1 cellular context compared by ENCODE assay signal in the genomic region with DNA sequence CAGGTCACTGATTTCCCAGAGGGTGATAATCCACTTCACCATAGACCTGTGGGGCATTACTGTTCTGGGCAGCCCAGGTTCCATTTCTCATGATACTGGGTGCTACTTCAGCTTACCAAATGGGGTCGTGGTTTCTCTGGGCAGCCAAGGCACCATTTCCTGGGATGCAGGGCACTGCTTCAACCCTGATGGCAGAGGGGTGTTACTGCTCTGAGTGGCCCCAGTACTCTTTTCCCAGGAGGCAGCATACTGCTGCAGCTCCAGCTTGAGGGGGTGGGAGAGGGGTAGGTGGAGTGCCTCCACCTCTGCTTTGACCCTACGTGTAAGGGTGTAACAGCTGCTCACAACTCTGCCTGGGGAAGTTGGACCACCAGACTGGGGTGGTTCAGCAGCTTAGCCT.
TF ChIP-seq lines count a peak whose summit lies in the region.

No MANE protein-coding gene starts in this region.

TF ChIP-seq in GM23338, 12 proteins besides CTCF, POLR2A, EP300 and RAD21 (continued from another document):
- no peak for TF ChIP-seq POLR2AphosphoS5 (IDR thresholded peaks at IDR 0.05; ENCODE audit: low read depth)
- TF ChIP-seq, protein P1, sequence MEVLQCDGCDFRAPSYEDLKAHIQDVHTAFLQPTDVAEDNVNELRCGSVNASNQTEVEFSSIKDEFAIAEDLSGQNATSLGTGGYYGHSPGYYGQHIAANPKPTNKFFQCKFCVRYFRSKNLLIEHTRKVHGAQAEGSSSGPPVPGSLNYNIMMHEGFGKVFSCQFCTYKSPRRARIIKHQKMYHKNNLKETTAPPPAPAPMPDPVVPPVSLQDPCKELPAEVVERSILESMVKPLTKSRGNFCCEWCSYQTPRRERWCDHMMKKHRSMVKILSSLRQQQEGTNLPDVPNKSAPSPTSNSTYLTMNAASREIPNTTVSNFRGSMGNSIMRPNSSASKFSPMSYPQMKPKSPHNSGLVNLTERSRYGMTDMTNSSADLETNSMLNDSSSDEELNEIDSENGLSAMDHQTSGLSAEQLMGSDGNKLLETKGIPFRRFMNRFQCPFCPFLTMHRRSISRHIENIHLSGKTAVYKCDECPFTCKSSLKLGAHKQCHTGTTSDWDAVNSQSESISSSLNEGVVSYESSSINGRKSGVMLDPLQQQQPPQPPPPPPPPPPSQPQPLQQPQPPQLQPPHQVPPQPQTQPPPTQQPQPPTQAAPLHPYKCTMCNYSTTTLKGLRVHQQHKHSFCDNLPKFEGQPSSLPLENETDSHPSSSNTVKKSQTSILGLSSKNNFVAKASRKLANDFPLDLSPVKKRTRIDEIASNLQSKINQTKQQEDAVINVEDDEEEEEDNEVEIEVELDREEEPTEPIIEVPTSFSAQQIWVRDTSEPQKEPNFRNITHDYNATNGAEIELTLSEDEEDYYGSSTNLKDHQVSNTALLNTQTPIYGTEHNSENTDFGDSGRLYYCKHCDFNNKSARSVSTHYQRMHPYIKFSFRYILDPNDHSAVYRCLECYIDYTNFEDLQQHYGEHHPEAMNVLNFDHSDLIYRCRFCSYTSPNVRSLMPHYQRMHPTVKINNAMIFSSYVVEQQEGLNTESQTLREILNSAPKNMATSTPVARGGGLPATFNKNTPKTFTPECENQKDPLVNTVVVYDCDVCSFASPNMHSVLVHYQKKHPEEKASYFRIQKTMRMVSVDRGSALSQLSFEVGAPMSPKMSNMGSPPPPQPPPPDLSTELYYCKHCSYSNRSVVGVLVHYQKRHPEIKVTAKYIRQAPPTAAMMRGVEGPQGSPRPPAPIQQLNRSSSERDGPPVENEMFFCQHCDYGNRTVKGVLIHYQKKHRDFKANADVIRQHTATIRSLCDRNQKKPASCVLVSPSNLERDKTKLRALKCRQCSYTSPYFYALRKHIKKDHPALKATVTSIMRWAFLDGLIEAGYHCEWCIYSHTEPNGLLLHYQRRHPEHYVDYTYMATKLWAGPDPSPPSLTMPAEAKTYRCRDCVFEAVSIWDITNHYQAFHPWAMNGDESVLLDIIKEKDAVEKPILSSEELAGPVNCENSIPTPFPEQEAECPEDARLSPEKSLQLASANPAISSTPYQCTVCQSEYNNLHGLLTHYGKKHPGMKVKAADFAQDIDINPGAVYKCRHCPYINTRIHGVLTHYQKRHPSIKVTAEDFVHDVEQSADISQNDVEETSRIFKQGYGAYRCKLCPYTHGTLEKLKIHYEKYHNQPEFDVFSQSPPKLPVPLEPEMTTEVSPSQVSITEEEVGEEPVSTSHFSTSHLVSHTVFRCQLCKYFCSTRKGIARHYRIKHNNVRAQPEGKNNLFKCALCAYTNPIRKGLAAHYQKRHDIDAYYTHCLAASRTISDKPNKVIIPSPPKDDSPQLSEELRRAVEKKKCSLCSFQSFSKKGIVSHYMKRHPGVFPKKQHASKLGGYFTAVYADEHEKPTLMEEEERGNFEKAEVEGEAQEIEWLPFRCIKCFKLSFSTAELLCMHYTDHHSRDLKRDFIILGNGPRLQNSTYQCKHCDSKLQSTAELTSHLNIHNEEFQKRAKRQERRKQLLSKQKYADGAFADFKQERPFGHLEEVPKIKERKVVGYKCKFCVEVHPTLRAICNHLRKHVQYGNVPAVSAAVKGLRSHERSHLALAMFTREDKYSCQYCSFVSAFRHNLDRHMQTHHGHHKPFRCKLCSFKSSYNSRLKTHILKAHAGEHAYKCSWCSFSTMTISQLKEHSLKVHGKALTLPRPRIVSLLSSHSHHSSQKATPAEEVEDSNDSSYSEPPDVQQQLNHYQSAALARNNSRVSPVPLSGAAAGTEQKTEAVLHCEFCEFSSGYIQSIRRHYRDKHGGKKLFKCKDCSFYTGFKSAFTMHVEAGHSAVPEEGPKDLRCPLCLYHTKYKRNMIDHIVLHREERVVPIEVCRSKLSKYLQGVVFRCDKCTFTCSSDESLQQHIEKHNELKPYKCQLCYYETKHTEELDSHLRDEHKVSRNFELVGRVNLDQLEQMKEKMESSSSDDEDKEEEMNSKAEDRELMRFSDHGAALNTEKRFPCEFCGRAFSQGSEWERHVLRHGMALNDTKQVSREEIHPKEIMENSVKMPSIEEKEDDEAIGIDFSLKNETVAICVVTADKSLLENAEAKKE (CRISPR knock-in tag; IDR thresholded peaks at IDR 0.05), result no peak
- no peak for TF ChIP-seq ZNF114 (CRISPR knock-in tag; IDR thresholded peaks at IDR 0.05)
- no peak for TF ChIP-seq JUNB (IDR thresholded peaks at IDR 0.05; ENCODE audit: unreplicated experiment)
- TF ChIP-seq CREB1 (CRISPR knock-in tag; IDR thresholded peaks at IDR 0.05; ENCODE audit: low read depth), result no peak
- TF ChIP-seq, protein P2, sequence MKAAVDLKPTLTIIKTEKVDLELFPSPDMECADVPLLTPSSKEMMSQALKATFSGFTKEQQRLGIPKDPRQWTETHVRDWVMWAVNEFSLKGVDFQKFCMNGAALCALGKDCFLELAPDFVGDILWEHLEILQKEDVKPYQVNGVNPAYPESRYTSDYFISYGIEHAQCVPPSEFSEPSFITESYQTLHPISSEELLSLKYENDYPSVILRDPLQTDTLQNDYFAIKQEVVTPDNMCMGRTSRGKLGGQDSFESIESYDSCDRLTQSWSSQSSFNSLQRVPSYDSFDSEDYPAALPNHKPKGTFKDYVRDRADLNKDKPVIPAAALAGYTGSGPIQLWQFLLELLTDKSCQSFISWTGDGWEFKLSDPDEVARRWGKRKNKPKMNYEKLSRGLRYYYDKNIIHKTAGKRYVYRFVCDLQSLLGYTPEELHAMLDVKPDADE (IDR thresholded peaks at IDR 0.05), result no peak
- no peak for TF ChIP-seq ZNF331 (CRISPR knock-in tag; IDR thresholded peaks at IDR 0.05; ENCODE audit: low read depth)
